ENCODE assay signal across 8 cellular contexts in genomic region chr10:86688398-86688921, GRCh38.
DNase-seq lines count a peak whose midpoint lies in the region; ATAC-seq and TF ChIP-seq lines count a peak whose summit lies in the region.

No MANE protein-coding gene starts in this region.

- no peak overlapping the region for H3K4me3 ChIP-seq in RWPE2 (ENCODE audit: severe bottlenecking)

- H3K27me3 ChIP-seq in RWPE2 (ENCODE audit: insufficient read depth, poor library complexity, severe bottlenecking), result no peaks in the 10 kb centered on the region

- no peaks in the 10 kb centered on the region for H3K9me3 ChIP-seq in RWPE2 (ENCODE audit: severe bottlenecking)

- no peaks in the 10 kb centered on the region for H3K4me1 ChIP-seq in RWPE2 (ENCODE audit: insufficient read depth, poor library complexity, severe bottlenecking)

- H3K27ac ChIP-seq in RWPE2 (ENCODE audit: poor library complexity, severe bottlenecking), result no peak overlapping the region

- TF ChIP-seq CTCF in RWPE2 (IDR thresholded peaks at IDR 0.05; ENCODE audit: poor library complexity, severe bottlenecking), result peak; percentile 66

- intact Hi-C loops in posterior cingulate gyrus (cut with DNase I), result loop anchor here (1.0 kb wide), 1 partner anchor 211 kb away; no protein-coding TSS in a partner anchor

- ATAC-seq in GM19468 (IDR thresholded peaks at IDR 0.05; ENCODE audit: extremely low read depth, unreplicated experiment) (peak; percentile 56), RWPE2 (ENCODE audit: low read depth) (peak; percentile 65), HG02970 (IDR thresholded peaks at IDR 0.05; ENCODE audit: low FRiP score, unreplicated experiment) (no peak)

- no peaks in the 10 kb centered on the region for H3K36me3 ChIP-seq in RWPE2 (ENCODE audit: low read depth)

- peak; percentile 3 for DNase-seq in DMS153 (lab: John Stamatoyannopoulos, UW)
- DNase-seq in HPDE6-E6E7 (ENCODE audit: extremely low spot score), result peak; percentile 72
- DNase-seq in RWPE2 (ENCODE audit: low spot score), result no peak
- peak; percentile 55 for DNase-seq in activated naive CD4-positive, alpha-beta T cell treated with Interleukin-2 at 50 U/mL for 16 hours
- DNase-seq in glomerular visceral epithelial cell (ENCODE audit: extremely low spot score), result peak; percentile 70
- peak in 6 of 10 donors; percentile 52 to 93 (median 60) for DNase-seq in posterior cingulate gyrus
